In the genomic region with DNA sequence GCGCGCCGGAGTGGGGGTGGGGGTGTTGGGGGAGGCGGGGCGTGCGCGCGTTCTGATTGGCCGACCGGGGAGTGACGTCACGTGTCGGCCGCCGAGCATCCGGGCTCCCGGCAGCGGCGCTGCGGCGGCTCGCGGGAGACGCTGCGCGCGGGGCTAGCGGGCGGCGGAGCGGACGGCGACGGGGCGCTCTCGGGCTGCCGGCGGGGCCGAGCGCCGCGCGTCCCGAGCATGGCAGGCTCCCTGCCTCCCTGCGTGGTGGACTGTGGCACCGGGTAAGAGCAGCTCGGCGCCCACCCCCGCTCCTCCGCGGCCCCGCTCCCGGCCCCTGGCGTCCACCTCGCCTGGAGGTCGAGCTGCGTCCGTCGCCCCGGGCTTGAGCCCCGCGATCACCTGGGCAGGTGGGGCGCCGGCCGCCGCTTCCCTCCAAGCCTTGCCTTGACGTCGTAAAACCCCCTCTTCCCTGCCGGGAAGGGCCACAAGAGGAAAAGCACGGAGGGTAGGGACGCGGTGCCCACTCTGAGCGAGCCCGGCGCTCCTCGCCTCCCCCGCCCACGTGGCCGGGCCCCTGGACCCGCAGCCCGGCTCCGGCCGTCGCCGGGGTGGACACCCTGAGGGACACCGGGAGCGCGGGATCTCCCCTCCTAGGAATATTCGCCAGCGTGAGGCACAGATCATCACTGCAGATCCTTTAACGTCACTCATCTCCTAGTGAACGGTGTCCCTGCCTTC, we compare ENCODE assay signal across 1 cellular context.
A peak's percentile ranks its signal among the peaks of the same experiment; 100 is the strongest.
TF ChIP-seq lines count a peak whose summit lies in the region.

A gene (plus strand): TSS at position 98 of the 729 bp plus-strand sequence. CDS start 131 bp downstream, at position 229.

TF ChIP-seq in HepG2, 621 proteins besides CTCF, POLR2A, EP300 and RAD21 (continued from another document and continues in another):
- TF ChIP-seq, protein P1, sequence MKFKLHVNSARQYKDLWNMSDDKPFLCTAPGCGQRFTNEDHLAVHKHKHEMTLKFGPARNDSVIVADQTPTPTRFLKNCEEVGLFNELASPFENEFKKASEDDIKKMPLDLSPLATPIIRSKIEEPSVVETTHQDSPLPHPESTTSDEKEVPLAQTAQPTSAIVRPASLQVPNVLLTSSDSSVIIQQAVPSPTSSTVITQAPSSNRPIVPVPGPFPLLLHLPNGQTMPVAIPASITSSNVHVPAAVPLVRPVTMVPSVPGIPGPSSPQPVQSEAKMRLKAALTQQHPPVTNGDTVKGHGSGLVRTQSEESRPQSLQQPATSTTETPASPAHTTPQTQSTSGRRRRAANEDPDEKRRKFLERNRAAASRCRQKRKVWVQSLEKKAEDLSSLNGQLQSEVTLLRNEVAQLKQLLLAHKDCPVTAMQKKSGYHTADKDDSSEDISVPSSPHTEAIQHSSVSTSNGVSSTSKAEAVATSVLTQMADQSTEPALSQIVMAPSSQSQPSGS (CRISPR knock-in tag; IDR thresholded peaks at IDR 0.05) = no peak
- TF ChIP-seq RBM22 (optimal IDR thresholded peaks at IDR 0.05; ENCODE audit: low read length) (no peak), NFE2L1 (CRISPR knock-in tag; IDR thresholded peaks at IDR 0.05; ENCODE audit: borderline replicate concordance) (0 out of 2 replicates have a peak, but pooled peaks have one; percentile 24), PPARG (CRISPR knock-in tag; conservative IDR thresholded peaks at IDR 0.05) (no peak), CREB1 (IDR thresholded peaks at IDR 0.05) (peak; percentile 97), CREB1 (CRISPR knock-in tag; IDR thresholded peaks at IDR 0.05) (no peak), U2AF2 (IDR thresholded peaks at IDR 0.05; ENCODE audit: low read depth, low read length) (no peak), NFE2L2 (IDR thresholded peaks at IDR 0.05; ENCODE audit: low read length) (no peak), MXD4 (CRISPR knock-in tag; IDR thresholded peaks at IDR 0.05) (peak; percentile 85), ZNF30 (CRISPR knock-in tag; IDR thresholded peaks at IDR 0.05) (no peak), PHF20 (CRISPR knock-in tag; IDR thresholded peaks at IDR 0.05) (0 out of 2 replicates have a peak, but pooled peaks have one; percentile 40), SMARCE1 (IDR thresholded peaks at IDR 0.05; ENCODE audit: borderline replicate concordance) (no peak), MIER2 (CRISPR knock-in tag; IDR thresholded peaks at IDR 0.05) (no peak), TMF1 (CRISPR knock-in tag; IDR thresholded peaks at IDR 0.05; ENCODE audit: low read depth) (peak; percentile 85), ZNF569 (CRISPR knock-in tag; IDR thresholded peaks at IDR 0.05; ENCODE audit: borderline replicate concordance) (no peak), GATAD2A (CRISPR knock-in tag; IDR thresholded peaks at IDR 0.05) (no peak), DNMT1 (CRISPR knock-in tag; IDR thresholded peaks at IDR 0.05) (no peak), SP140L (CRISPR knock-in tag; IDR thresholded peaks at IDR 0.05; ENCODE audit: borderline replicate concordance) (no peak), SRY (CRISPR knock-in tag; IDR thresholded peaks at IDR 0.05) (peak; percentile 75), ZNF891 (CRISPR knock-in tag; IDR thresholded peaks at IDR 0.05) (peak; percentile 46; the same call in 1 of the 2 replicates), DNMT3B (CRISPR knock-in tag; conservative IDR thresholded peaks at IDR 0.05) (no peak), ZNF382 (CRISPR knock-in tag; IDR thresholded peaks at IDR 0.05; ENCODE audit: borderline replicate concordance) (no peak), KDM5A (IDR thresholded peaks at IDR 0.05; ENCODE audit: borderline replicate concordance, low read length) (peak; percentile 27; the same call in 1 of the 2 replicates), NFIB (CRISPR knock-in tag; IDR thresholded peaks at IDR 0.05; ENCODE audit: borderline replicate concordance) (no peak), ZNF354B (CRISPR knock-in tag; IDR thresholded peaks at IDR 0.05) (no peak), ZNF777 (CRISPR knock-in tag; IDR thresholded peaks at IDR 0.05) (peak; percentile 89), KLF13 (CRISPR knock-in tag; IDR thresholded peaks at IDR 0.05) (no peak), ZKSCAN8 (CRISPR knock-in tag; IDR thresholded peaks at IDR 0.05; ENCODE audit: borderline replicate concordance) (no peak), ZNF768 (CRISPR knock-in tag; IDR thresholded peaks at IDR 0.05) (peak; percentile 61; the same call in 1 of the 2 replicates), ONECUT2 (CRISPR knock-in tag; IDR thresholded peaks at IDR 0.05) (no peak), ZNF570 (CRISPR knock-in tag; IDR thresholded peaks at IDR 0.05; ENCODE audit: borderline replicate concordance) (0 out of 2 replicates have a peak, but pooled peaks have one; percentile 31), NKX3-1 (CRISPR knock-in tag; IDR thresholded peaks at IDR 0.05) (no peak), ATAD3A (CRISPR knock-in tag; IDR thresholded peaks at IDR 0.05) (no peak), ZBTB7B (CRISPR knock-in tag; IDR thresholded peaks at IDR 0.05) (peak; percentile 48; the same call in 1 of the 2 replicates), TSC22D2 (CRISPR knock-in tag; IDR thresholded peaks at IDR 0.05; ENCODE audit: borderline replicate concordance) (no peak), ZNF670 (CRISPR knock-in tag; IDR thresholded peaks at IDR 0.05; ENCODE audit: borderline replicate concordance) (no peak), REPIN1 (CRISPR knock-in tag; IDR thresholded peaks at IDR 0.05; ENCODE audit: borderline replicate concordance, low read depth) (peak; percentile 70), RBM39 (IDR thresholded peaks at IDR 0.05; ENCODE audit: low read depth, low read length, poor library complexity, severe bottlenecking) (peak; percentile 67), MEIS1 (CRISPR knock-in tag; IDR thresholded peaks at IDR 0.05; ENCODE audit: borderline replicate concordance) (no peak), ZNF180 (CRISPR knock-in tag; IDR thresholded peaks at IDR 0.05; ENCODE audit: borderline replicate concordance, low read depth) (no peak), HNRNPUL1 (IDR thresholded peaks at IDR 0.05; ENCODE audit: low read depth, low read length) (no peak), ZNF607 (CRISPR knock-in tag; IDR thresholded peaks at IDR 0.05; ENCODE audit: borderline replicate concordance) (no peak; the same call in 1 of the 2 replicates)
- TF ChIP-seq, protein P2, sequence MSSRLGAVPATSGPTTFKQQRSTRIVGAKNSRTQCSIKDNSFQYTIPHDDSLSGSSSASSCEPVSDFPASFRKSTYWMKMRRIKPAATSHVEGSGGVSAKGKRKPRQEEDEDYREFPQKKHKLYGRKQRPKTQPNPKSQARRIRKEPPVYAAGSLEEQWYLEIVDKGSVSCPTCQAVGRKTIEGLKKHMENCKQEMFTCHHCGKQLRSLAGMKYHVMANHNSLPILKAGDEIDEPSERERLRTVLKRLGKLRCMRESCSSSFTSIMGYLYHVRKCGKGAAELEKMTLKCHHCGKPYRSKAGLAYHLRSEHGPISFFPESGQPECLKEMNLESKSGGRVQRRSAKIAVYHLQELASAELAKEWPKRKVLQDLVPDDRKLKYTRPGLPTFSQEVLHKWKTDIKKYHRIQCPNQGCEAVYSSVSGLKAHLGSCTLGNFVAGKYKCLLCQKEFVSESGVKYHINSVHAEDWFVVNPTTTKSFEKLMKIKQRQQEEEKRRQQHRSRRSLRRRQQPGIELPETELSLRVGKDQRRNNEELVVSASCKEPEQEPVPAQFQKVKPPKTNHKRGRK (CRISPR knock-in tag; IDR thresholded peaks at IDR 0.05) = no peak
- TF ChIP-seq, protein P3, sequence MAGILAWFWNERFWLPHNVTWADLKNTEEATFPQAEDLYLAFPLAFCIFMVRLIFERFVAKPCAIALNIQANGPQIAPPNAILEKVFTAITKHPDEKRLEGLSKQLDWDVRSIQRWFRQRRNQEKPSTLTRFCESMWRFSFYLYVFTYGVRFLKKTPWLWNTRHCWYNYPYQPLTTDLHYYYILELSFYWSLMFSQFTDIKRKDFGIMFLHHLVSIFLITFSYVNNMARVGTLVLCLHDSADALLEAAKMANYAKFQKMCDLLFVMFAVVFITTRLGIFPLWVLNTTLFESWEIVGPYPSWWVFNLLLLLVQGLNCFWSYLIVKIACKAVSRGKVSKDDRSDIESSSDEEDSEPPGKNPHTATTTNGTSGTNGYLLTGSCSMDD (CRISPR knock-in tag; IDR thresholded peaks at IDR 0.05) = no peak
- TF ChIP-seq, protein P4, sequence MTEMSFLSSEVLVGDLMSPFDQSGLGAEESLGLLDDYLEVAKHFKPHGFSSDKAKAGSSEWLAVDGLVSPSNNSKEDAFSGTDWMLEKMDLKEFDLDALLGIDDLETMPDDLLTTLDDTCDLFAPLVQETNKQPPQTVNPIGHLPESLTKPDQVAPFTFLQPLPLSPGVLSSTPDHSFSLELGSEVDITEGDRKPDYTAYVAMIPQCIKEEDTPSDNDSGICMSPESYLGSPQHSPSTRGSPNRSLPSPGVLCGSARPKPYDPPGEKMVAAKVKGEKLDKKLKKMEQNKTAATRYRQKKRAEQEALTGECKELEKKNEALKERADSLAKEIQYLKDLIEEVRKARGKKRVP (CRISPR knock-in tag; IDR thresholded peaks at IDR 0.05) = no peak
- TF ChIP-seq, protein P5, sequence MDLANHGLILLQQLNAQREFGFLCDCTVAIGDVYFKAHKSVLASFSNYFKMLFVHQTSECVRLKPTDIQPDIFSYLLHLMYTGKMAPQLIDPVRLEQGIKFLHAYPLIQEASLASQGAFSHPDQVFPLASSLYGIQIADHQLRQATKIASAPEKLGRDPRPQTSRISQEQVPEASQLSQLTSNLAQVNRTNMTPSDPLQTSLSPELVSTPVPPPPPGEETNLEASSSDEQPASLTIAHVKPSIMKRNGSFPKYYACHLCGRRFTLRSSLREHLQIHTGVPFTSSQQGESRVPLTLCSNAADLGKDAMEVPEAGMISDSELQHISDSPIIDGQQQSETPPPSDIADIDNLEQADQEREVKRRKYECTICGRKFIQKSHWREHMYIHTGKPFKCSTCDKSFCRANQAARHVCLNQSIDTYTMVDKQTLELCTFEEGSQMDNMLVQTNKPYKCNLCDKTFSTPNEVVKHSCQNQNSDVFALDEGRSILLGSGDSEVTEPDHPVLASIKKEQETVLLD (CRISPR knock-in tag; IDR thresholded peaks at IDR 0.05; ENCODE audit: low read depth) = peak; percentile 72; the same call in 1 of the 2 replicates
- TF ChIP-seq, protein P6, sequence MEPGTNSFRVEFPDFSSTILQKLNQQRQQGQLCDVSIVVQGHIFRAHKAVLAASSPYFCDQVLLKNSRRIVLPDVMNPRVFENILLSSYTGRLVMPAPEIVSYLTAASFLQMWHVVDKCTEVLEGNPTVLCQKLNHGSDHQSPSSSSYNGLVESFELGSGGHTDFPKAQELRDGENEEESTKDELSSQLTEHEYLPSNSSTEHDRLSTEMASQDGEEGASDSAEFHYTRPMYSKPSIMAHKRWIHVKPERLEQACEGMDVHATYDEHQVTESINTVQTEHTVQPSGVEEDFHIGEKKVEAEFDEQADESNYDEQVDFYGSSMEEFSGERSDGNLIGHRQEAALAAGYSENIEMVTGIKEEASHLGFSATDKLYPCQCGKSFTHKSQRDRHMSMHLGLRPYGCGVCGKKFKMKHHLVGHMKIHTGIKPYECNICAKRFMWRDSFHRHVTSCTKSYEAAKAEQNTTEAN (CRISPR knock-in tag; conservative IDR thresholded peaks at IDR 0.05) = no peak
- TF ChIP-seq, protein P7, sequence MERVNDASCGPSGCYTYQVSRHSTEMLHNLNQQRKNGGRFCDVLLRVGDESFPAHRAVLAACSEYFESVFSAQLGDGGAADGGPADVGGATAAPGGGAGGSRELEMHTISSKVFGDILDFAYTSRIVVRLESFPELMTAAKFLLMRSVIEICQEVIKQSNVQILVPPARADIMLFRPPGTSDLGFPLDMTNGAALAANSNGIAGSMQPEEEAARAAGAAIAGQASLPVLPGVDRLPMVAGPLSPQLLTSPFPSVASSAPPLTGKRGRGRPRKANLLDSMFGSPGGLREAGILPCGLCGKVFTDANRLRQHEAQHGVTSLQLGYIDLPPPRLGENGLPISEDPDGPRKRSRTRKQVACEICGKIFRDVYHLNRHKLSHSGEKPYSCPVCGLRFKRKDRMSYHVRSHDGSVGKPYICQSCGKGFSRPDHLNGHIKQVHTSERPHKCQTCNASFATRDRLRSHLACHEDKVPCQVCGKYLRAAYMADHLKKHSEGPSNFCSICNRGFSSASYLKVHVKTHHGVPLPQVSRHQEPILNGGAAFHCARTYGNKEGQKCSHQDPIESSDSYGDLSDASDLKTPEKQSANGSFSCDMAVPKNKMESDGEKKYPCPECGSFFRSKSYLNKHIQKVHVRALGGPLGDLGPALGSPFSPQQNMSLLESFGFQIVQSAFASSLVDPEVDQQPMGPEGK (CRISPR knock-in tag; IDR thresholded peaks at IDR 0.05) = peak; percentile 40; the same call in 1 of the 2 replicates
- TF ChIP-seq, protein P8, sequence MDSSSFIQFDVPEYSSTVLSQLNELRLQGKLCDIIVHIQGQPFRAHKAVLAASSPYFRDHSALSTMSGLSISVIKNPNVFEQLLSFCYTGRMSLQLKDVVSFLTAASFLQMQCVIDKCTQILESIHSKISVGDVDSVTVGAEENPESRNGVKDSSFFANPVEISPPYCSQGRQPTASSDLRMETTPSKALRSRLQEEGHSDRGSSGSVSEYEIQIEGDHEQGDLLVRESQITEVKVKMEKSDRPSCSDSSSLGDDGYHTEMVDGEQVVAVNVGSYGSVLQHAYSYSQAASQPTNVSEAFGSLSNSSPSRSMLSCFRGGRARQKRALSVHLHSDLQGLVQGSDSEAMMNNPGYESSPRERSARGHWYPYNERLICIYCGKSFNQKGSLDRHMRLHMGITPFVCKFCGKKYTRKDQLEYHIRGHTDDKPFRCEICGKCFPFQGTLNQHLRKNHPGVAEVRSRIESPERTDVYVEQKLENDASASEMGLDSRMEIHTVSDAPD (CRISPR knock-in tag; IDR thresholded peaks at IDR 0.05) = peak; percentile 63; the same call in 1 of the 2 replicates
- TF ChIP-seq, protein P9, sequence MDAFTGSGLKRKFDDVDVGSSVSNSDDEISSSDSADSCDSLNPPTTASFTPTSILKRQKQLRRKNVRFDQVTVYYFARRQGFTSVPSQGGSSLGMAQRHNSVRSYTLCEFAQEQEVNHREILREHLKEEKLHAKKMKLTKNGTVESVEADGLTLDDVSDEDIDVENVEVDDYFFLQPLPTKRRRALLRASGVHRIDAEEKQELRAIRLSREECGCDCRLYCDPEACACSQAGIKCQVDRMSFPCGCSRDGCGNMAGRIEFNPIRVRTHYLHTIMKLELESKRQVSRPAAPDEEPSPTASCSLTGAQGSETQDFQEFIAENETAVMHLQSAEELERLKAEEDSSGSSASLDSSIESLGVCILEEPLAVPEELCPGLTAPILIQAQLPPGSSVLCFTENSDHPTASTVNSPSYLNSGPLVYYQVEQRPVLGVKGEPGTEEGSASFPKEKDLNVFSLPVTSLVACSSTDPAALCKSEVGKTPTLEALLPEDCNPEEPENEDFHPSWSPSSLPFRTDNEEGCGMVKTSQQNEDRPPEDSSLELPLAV (CRISPR knock-in tag; conservative IDR thresholded peaks at IDR 0.05; ENCODE audit: low read depth) = no peak
